In the genomic region with DNA sequence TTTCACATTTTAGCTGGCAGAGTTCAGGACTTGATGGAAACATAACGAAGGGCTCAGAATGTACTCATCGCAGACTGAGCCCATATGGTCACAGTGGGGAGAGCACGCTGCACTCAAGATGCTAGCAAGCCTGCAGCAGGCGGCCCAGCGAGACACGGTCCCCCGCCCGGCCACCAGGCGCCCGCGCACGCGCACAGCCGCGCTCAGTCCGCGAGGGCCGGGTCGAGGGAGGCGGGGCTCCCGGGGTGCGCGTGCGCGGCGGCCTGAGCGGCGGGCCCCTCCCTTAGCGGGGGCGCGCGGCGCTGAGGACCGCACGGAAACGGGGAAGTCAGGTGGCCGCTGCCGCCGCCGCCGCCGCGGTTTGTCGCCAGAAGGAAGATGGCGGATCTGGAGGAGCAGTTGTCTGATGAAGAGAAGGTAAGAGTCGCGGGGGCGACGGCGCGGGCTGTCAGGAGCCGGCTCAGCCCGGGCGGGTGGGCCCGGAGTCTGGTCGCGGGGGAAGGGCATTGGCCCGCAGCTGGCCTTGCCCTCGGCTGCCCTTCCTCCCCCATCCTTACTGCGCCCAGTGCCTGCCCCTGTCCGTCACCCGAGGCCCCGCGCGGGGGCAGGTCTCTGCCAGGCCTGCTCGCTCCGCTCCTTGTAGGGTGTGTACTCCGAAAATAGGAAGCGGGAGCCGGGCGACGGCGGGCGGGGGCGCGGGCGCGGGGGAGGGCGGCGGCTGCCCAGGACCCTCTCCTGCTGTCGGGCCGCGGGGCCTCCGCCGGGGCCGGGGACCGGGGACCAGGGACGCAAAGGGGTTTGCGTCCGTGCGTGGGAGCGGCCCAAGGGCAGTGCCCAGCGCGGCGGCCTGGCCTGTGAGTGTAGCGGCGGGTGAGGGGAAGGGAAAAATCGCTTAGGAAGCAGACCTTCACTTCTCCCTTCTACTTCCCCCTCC, we compare ENCODE assay signal across 8 cellular contexts. TPM values are rescaled to one million over a fixed set of nuclear protein-coding genes. Genes with fewer than 3 reads are reported as not detected.
DNase-seq lines count a peak whose midpoint lies in the region; ATAC-seq, FAIRE-seq and TF ChIP-seq lines count a peak whose summit lies in the region.

Gene CAPZA2, plus strand, starts transcription at position 354 of the 934 bp plus-strand sequence. Its CDS starts 25 bp downstream, at position 379.

- peak within 1 kb of the TSS; percentile 90 for H3K4me3 Mint-ChIP-seq in activated naive CD8-positive, alpha-beta T cell treated with anti-CD3 and anti-CD28 coated beads, Interleukin-2, amount 50 U/mL, for 24 hours

- H2AFZ ChIP-seq in trophoblast cell (ENCODE audit: insufficient read depth, low read length, poor library complexity) = peak within 1 kb of the TSS; percentile 81

- peaks cover 7% of the 10 kb centered on the region for H3K36me3 Mint-ChIP-seq in activated naive CD8-positive, alpha-beta T cell treated with anti-CD3 and anti-CD28 coated beads, Interleukin-2, amount 50 U/mL, for 24 hours (ENCODE audit: low read depth)

- peak; percentile 26 to 95 (median 45) for TF ChIP-seq CTCF in tibial nerve (IDR thresholded peaks at IDR 0.05)

- peaks cover 6% of the 10 kb centered on the region for H3K79me2 ChIP-seq in trophoblast cell (ENCODE audit: control insufficient read depth, insufficient read depth, low read length, poor library complexity)

- H3K4me2 ChIP-seq in trophoblast cell (ENCODE audit: low read length) = peak within 1 kb of the TSS; percentile 98

- H3K23ac ChIP-seq in trophoblast cell (ENCODE audit: low read length) = no peak within 1 kb of the TSS

- peak in 1 of 2 donors; percentile 95 for TF ChIP-seq EP300 in tibial nerve (IDR thresholded peaks at IDR 0.05)

- peak within 1 kb of the TSS; percentile 74 for H2BK120ac ChIP-seq in trophoblast cell (ENCODE audit: insufficient read depth, low read length, poor library complexity)

- no peaks in the 10 kb centered on the region for H3K9me3 Mint-ChIP-seq in activated naive CD8-positive, alpha-beta T cell treated with anti-CD3 and anti-CD28 coated beads, Interleukin-2, amount 50 U/mL, for 24 hours

- H3K27ac ChIP-seq in trophoblast cell (ENCODE audit: low read depth, low read length) = peak within 1 kb of the TSS; percentile 79
- H3K27ac ChIP-seq in tibial nerve = peak within 1 kb of the TSS; percentile 98 to 100 (median 98)

- peak; percentile 87 for TF ChIP-seq POLR2A in GM12892 (IDR thresholded peaks at IDR 0.05; ENCODE audit: low read depth, low read length)
- peak; percentile 60 to 80 for TF ChIP-seq POLR2A in tibial nerve (IDR thresholded peaks at IDR 0.05)

- H4K12ac ChIP-seq in trophoblast cell (ENCODE audit: low read depth, low read length) = peak within 1 kb of the TSS; percentile 96

- peak within 1 kb of the TSS; percentile 73 for H3K4ac ChIP-seq in trophoblast cell (ENCODE audit: low read depth, low read length)

- WGBS in trophoblast cell (ENCODE audit: extremely low coverage, insufficient coverage, insufficient read length) = no CpG with 5 or more reads among the region's 98 CpGs
- 0 to 2% methylated on average over 45 to 69 of the region's 98 CpGs for WGBS in tibial nerve, 2 donors

- FAIRE-seq in GM12892 (lab: Jason Lieb, UNC) = peak; percentile 98

- H4K91ac ChIP-seq in trophoblast cell (ENCODE audit: low read depth, low read length) = peak within 1 kb of the TSS; percentile 91

- peak within 1 kb of the TSS; percentile 95 for H3K9ac ChIP-seq in trophoblast cell (ENCODE audit: low read length)

- H3K79me1 ChIP-seq in trophoblast cell (ENCODE audit: low read length) = peaks cover 3% of the 10 kb centered on the region

- intact Hi-C loops in Right ventricle myocardium superior (cut with DNase I) = loop anchor here (10.0 kb wide), 1 partner anchor 52 kb away; no protein-coding TSS in a partner anchor

- DNase-seq in GM12892 (ENCODE audit: insufficient read length) (peak; percentile 94), NCI-H1436 (lab: John Stamatoyannopoulos, UW) (peak; percentile 88), SW480 (ENCODE audit: low spot score) (peak; percentile 91), Right ventricle myocardium superior (peak; percentile 96), trophoblast cell (peak; percentile 91 to 97), tibial nerve (ENCODE audit: low spot score in 2 of 2) (peak; percentile 77 to 79)
- peak; percentile 97 for DNase-seq in activated naive CD8-positive, alpha-beta T cell treated with anti-CD3 and anti-CD28 coated beads, Interleukin-2, amount 50 U/mL, for 24 hours

- H2BK12ac ChIP-seq in trophoblast cell (ENCODE audit: low read length) = no peak within 1 kb of the TSS

- H3K27me3 ChIP-seq in trophoblast cell (ENCODE audit: insufficient read depth, low read length) (no peaks in the 10 kb centered on the region), tibial nerve (no peaks in the 10 kb centered on the region)

- H3K36me3 ChIP-seq in trophoblast cell (ENCODE audit: control insufficient read depth in 1 of 2, insufficient read depth in 2 of 2, low read length in 2 of 2) = peaks cover 0 to 3% of the 10 kb centered on the region in 2 experiments
- no peaks in the 10 kb centered on the region for H3K36me3 ChIP-seq in tibial nerve

- no peaks in the 10 kb centered on the region for H3K4me1 ChIP-seq in trophoblast cell (ENCODE audit: control insufficient read depth in 1 of 2, insufficient read depth in 2 of 2, low read length in 2 of 2)
- H3K4me1 ChIP-seq in tibial nerve = peaks cover 0 to 39% (median 9%) of the 10 kb centered on the region in 4 donors

- H3K27ac Mint-ChIP-seq in activated naive CD8-positive, alpha-beta T cell treated with anti-CD3 and anti-CD28 coated beads, Interleukin-2, amount 50 U/mL, for 24 hours = peak within 1 kb of the TSS; percentile 92

- peaks cover 11% of the 10 kb centered on the region for H3K27me3 Mint-ChIP-seq in activated naive CD8-positive, alpha-beta T cell treated with anti-CD3 and anti-CD28 coated beads, Interleukin-2, amount 50 U/mL, for 24 hours

- ATAC-seq in HG02840 (IDR thresholded peaks at IDR 0.05; ENCODE audit: low FRiP score, unreplicated experiment) = peak; percentile 90
- peak; percentile 93 for ATAC-seq in activated naive CD8-positive, alpha-beta T cell treated with anti-CD3 and anti-CD28 coated beads, Interleukin-2, amount 50 U/mL, for 24 hours
- peak; percentile 98 for ATAC-seq in Right ventricle myocardium superior (ENCODE audit: poor library complexity)

- H2AK5ac ChIP-seq in trophoblast cell (ENCODE audit: low read length) = peak within 1 kb of the TSS; percentile 62

- H3K14ac ChIP-seq in trophoblast cell (ENCODE audit: low read length) = peak within 1 kb of the TSS; percentile 89

- peaks cover 42% of the 10 kb centered on the region for H3K4me1 Mint-ChIP-seq in activated naive CD8-positive, alpha-beta T cell treated with anti-CD3 and anti-CD28 coated beads, Interleukin-2, amount 50 U/mL, for 24 hours

- H3K18ac ChIP-seq in trophoblast cell (ENCODE audit: low read length) = peak within 1 kb of the TSS; percentile 94

- H2BK5ac ChIP-seq in trophoblast cell (ENCODE audit: low read depth, low read length, poor library complexity) = peak within 1 kb of the TSS; percentile 71

- H3K9me3 ChIP-seq in trophoblast cell (ENCODE audit: insufficient read depth, low read depth, low read length) = no peaks in the 10 kb centered on the region
- no peaks in the 10 kb centered on the region for H3K9me3 ChIP-seq in tibial nerve

- H3K4me3 ChIP-seq in trophoblast cell (ENCODE audit: low read depth, low read length) (peak within 1 kb of the TSS; percentile 90), tibial nerve (peak within 1 kb of the TSS; percentile 77 to 99 (median 98))

- peak within 1 kb of the TSS; percentile 94 for H4K8ac ChIP-seq in trophoblast cell (ENCODE audit: low read depth, low read length)

RNA-seq across cellular contexts. Expression of gene CAPZA2, which starts in this region (rescaled TPM):
- polyA plus RNA-seq in GM12892 (2012; ENCODE audit: missing spikeins) = 96.0 TPM
- 344 TPM for total RNA-seq in Right ventricle myocardium superior
- polyA plus RNA-seq in trophoblast cell (2013) = 39.8 and 40.0 TPM in 2 replicates
- total RNA-seq in tibial nerve = 100 to 1,000 TPM in 2 of 4 donors, 10 to 100 TPM in 2; 55.5 to 127 (median 99.2) TPM

Comparison
In these comparisons a context has a peak if more than half of its experiments do, and no peak if none do; other contexts are left out.
1. Peak in every context shown above with its lines: DNase-seq, ATAC-seq, H3K4me3 ChIP-seq and H3K27ac ChIP-seq.